9 cellular contexts compared by ENCODE assay signal in genomic region chr1:153956997-153957715, GRCh38. TPM values are rescaled to one million over a fixed set of nuclear protein-coding genes. Genes with fewer than 3 reads are reported as not detected.
DNase-seq lines count a peak whose midpoint lies in the region; ATAC-seq, FAIRE-seq and TF ChIP-seq lines count a peak whose summit lies in the region.
"Had no signal": no experiment of that assay in that cellular context is flagged by ENCODE, and none has a peak within 500 bp of the region (broad histone marks: within the 10 kb centered on the region; RNA-seq: fewer than 3 reads in every experiment).

No MANE protein-coding gene starts in this region.

- no peak for TF ChIP-seq RAD21 in A549 (conservative IDR thresholded peaks at IDR 0.05 in 1 of 2, IDR thresholded peaks at IDR 0.05 in 1 of 2)

- ATAC-seq in A549 (no peak), HG03432 (IDR thresholded peaks at IDR 0.05; ENCODE audit: unreplicated experiment) (no peak)

- WGBS in A549 (ENCODE audit: missing lambda C conversion rate): 86% methylated on average over 6 of the region's 6 CpGs

- DNase-seq in A549 (ENCODE audit: low read depth in 1 of 2, low spot score in 1 of 2) (no peak), choroid plexus epithelial cell (ENCODE audit: low read depth) (no peak), hypothalamus (lab: John Stamatoyannopoulos, UW) (no peak), OCI-M1 (lab: John Stamatoyannopoulos, UW) (no peak), nucleus accumbens (lab: John Stamatoyannopoulos, UW) (no peak)
- DNase-seq in Jurkat, Clone E6-1 (ENCODE audit: low read depth, low spot score): no peak
- DNase-seq: cortex of kidney had no signal

- CTCF ChIA-PET in A549 (lab: Yijun Ruan, JAX): interaction anchor here (0.9 to 7.5 kb wide), 4 partner anchors 10 to 160 kb away, joined by 5 to 75 read pairs (median 14); partner anchors contain the start of genes CREB3L4, DENND4B and RAB13

- TF ChIP-seq CTCF in A549 (IDR thresholded peaks at IDR 0.05) (no peak), choroid plexus epithelial cell (conservative IDR thresholded peaks at IDR 0.05; ENCODE audit: low read depth, low read length) (no peak)

- no peak for TF ChIP-seq POLR2A in A549 (IDR thresholded peaks at IDR 0.05; ENCODE audit: low read length)

- no peak for TF ChIP-seq EP300 in A549 (IDR thresholded peaks at IDR 0.05)

- no peaks in the 10 kb centered on the region for H3K9me3 ChIP-seq in A549
- H3K9me3 ChIP-seq in muscle layer of duodenum (ENCODE audit: control insufficient read depth in 1 of 2, low read length in 2 of 2): no peaks in the 10 kb centered on the region

- H3K27ac ChIP-seq in A549: peak overlapping the region; percentile 92 to 95
- H3K27ac ChIP-seq in muscle layer of duodenum (ENCODE audit: low read length): peak overlapping the region; percentile 73

- H3K4me3 ChIP-seq in A549: peak overlapping the region; percentile 94
- H3K4me3 ChIP-seq in Jurkat, Clone E6-1 (ENCODE audit: low read length): peak overlapping the region; percentile 95
- H3K4me3 ChIP-seq in choroid plexus epithelial cell (ENCODE audit: low read depth, low read length): peak overlapping the region; percentile 94
- H3K4me3 ChIP-seq in muscle layer of duodenum (ENCODE audit: low read depth in 1 of 2, low read length in 2 of 2): peak overlapping the region; percentile 80 to 91

- H3K4me1 ChIP-seq in A549: peaks cover 28% of the 10 kb centered on the region
- H3K4me1 ChIP-seq in muscle layer of duodenum (ENCODE audit: control insufficient read depth in 1 of 2, insufficient read depth in 2 of 2, low read length in 2 of 2): peaks cover 31 to 47% of the 10 kb centered on the region in 2 donors

- FAIRE-seq in A549 (lab: Jason Lieb, UNC): no peak

- H3K36me3 ChIP-seq in muscle layer of duodenum (ENCODE audit: control insufficient read depth in 1 of 2, insufficient read depth in 2 of 2, low read length in 2 of 2): peaks cover 20 to 21% of the 10 kb centered on the region in 2 donors

- H3K27me3 ChIP-seq in muscle layer of duodenum (ENCODE audit: low read depth, low read length): no peaks in the 10 kb centered on the region

- H3K4me2 ChIP-seq in A549: peak overlapping the region; percentile 90

- POLR2A ChIA-PET in A549 (lab: Yijun Ruan, JAX): interaction anchor here (1.4 to 2.4 kb wide), 2 partner anchors 10 to 21 kb away, joined by 3 to 11 read pairs; partner anchors contain the start of genes CREB3L4 and JTB

TF ChIP-seq in A549, 52 proteins besides CTCF, POLR2A, EP300 and RAD21:
- no peak for TF ChIP-seq HES2 (IDR thresholded peaks at IDR 0.05)
- TF ChIP-seq ATOH8 (CRISPR knock-in tag; IDR thresholded peaks at IDR 0.05; ENCODE audit: low read depth): no peak
- no peak for TF ChIP-seq NPAS2 (CRISPR knock-in tag; IDR thresholded peaks at IDR 0.05; ENCODE audit: borderline replicate concordance)
- no peak for TF ChIP-seq MAZ (IDR thresholded peaks at IDR 0.05; ENCODE audit: borderline replicate concordance, low read depth, low read length)
- no peak for TF ChIP-seq FOXS1 (CRISPR knock-in tag; IDR thresholded peaks at IDR 0.05)
- no peak for TF ChIP-seq CHD2 (IDR thresholded peaks at IDR 0.05; ENCODE audit: low read length, partially characterized antibody)
- no peak for TF ChIP-seq HOXB13 (CRISPR knock-in tag; IDR thresholded peaks at IDR 0.05; ENCODE audit: low read depth)
- no peak for TF ChIP-seq BHLHE40 (IDR thresholded peaks at IDR 0.05; ENCODE audit: low read depth, low read length)
- TF ChIP-seq RFX5 (IDR thresholded peaks at IDR 0.05): no peak
- no peak for TF ChIP-seq ZC3H11A (IDR thresholded peaks at IDR 0.05)
- TF ChIP-seq HOXA7 (CRISPR knock-in tag; IDR thresholded peaks at IDR 0.05): no peak
- TF ChIP-seq JUNB (IDR thresholded peaks at IDR 0.05): no peak
- TF ChIP-seq JUN (IDR thresholded peaks at IDR 0.05): no peak
- TF ChIP-seq GATA3 (IDR thresholded peaks at IDR 0.05; ENCODE audit: borderline replicate concordance): no peak
- TF ChIP-seq FOSL2 (IDR thresholded peaks at IDR 0.05): no peak
- no peak for TF ChIP-seq FOSL2 (CRISPR knock-in tag; IDR thresholded peaks at IDR 0.05)
- no peak for TF ChIP-seq POLR2AphosphoS2 (conservative IDR thresholded peaks at IDR 0.05; ENCODE audit: low read length)
- TF ChIP-seq CHD4 (IDR thresholded peaks at IDR 0.05; ENCODE audit: borderline replicate concordance): no peak
- no peak for TF ChIP-seq RCOR1 (IDR thresholded peaks at IDR 0.05; ENCODE audit: low read depth, low read length)
- no peak for TF ChIP-seq FOSB (CRISPR knock-in tag; IDR thresholded peaks at IDR 0.05)

RNA-seq across cellular contexts. Expression of gene CRTC2, which starts 1.3 kb away (rescaled TPM):
- polyA plus RNA-seq in A549 (2011; rRNA removed): 19.7 and 23.9 TPM in 2 replicates
- polyA plus RNA-seq in A549 (2012; cell fraction: cytosol; rRNA removed): 18.3 and 23.3 TPM in 2 replicates
- polyA plus RNA-seq in A549 (2012; cell fraction: nucleus; rRNA removed): 48.0 and 61.6 TPM in 2 replicates
- 19.1 to 22.3 TPM (median 21.6 TPM) in 3 replicates for polyA plus RNA-seq in A549 (2017; fragmentation: RNase III; extraction: RNeasy Plus Mini Kit Qiagen cat#74134 plus additional on column Dnase treatment)
- polyA minus RNA-seq in A549 (2011; rRNA and poly(A)+ RNA removed): 55.1 and 61.7 TPM in 2 replicates
- 43.1 TPM for polyA plus RNA-seq in Jurkat, Clone E6-1 (2012; ENCODE audit: insufficient read depth, insufficient read length)

RNA-seq across cellular contexts. Expression of gene SLC39A1, which starts 6.2 kb away (rescaled TPM):
- 80.6 and 90.8 TPM in 2 replicates for polyA plus RNA-seq in A549 (2011; rRNA removed)
- polyA plus RNA-seq in A549 (2012; cell fraction: cytosol; rRNA removed): 87.4 and 122 TPM in 2 replicates
- polyA plus RNA-seq in A549 (2012; cell fraction: nucleus; rRNA removed): 92.1 and 95.1 TPM in 2 replicates
- polyA plus RNA-seq in A549 (2017; fragmentation: RNase III; extraction: RNeasy Plus Mini Kit Qiagen cat#74134 plus additional on column Dnase treatment): 95.6 to 108 TPM (median 104 TPM) in 3 replicates
- polyA minus RNA-seq in A549 (2011; rRNA and poly(A)+ RNA removed): 58.9 and 67.1 TPM in 2 replicates
- 53.9 TPM for polyA plus RNA-seq in Jurkat, Clone E6-1 (2012; ENCODE audit: insufficient read depth, insufficient read length)

RNA-seq across cellular contexts. Expression of gene CREB3L4, which starts 10.5 kb away (rescaled TPM):
- polyA plus RNA-seq in A549 (2011; rRNA removed) (14.3 and 18.0 TPM in 2 replicates), A549 (2017; fragmentation: RNase III; extraction: RNeasy Plus Mini Kit Qiagen cat#74134 plus additional on column Dnase treatment) (6.5 to 11.7 TPM (median 10.1 TPM) in 3 replicates)
- polyA plus RNA-seq in A549 (2012; cell fraction: cytosol; rRNA removed): 13.4 and 15.5 TPM in 2 replicates
- polyA plus RNA-seq in A549 (2012; cell fraction: nucleus; rRNA removed): 20.4 and 22.4 TPM in 2 replicates
- polyA minus RNA-seq in A549 (2011; rRNA and poly(A)+ RNA removed): 13.2 and 17.2 TPM in 2 replicates
- 26.4 TPM for polyA plus RNA-seq in Jurkat, Clone E6-1 (2012; ENCODE audit: insufficient read depth, insufficient read length)

RNA-seq across cellular contexts. Expression of gene DENND4B, which starts 10.6 kb away (rescaled TPM):
- 18.7 and 24.1 TPM in 2 replicates for polyA plus RNA-seq in A549 (2011; rRNA removed)
- polyA plus RNA-seq in A549 (2012; cell fraction: cytosol; rRNA removed): 35.9 and 47.7 TPM in 2 replicates
- polyA plus RNA-seq in A549 (2012; cell fraction: nucleus; rRNA removed): 219 and 307 TPM in 2 replicates
- polyA plus RNA-seq in A549 (2017; fragmentation: RNase III; extraction: RNeasy Plus Mini Kit Qiagen cat#74134 plus additional on column Dnase treatment): 37.0 to 44.0 TPM (median 43.3 TPM) in 3 replicates
- 32.5 and 43.4 TPM in 2 replicates for polyA minus RNA-seq in A549 (2011; rRNA and poly(A)+ RNA removed)
- polyA plus RNA-seq in Jurkat, Clone E6-1 (2012; ENCODE audit: insufficient read depth, insufficient read length): 55.1 TPM

RNA-seq across cellular contexts. Expression of gene JTB, which starts 20.3 kb away (rescaled TPM):
- polyA plus RNA-seq in A549 (2011; rRNA removed) (162 and 178 TPM in 2 replicates), A549 (2017; fragmentation: RNase III; extraction: RNeasy Plus Mini Kit Qiagen cat#74134 plus additional on column Dnase treatment) (103 to 106 TPM (median 103 TPM) in 3 replicates)
- 170 and 197 TPM in 2 replicates for polyA plus RNA-seq in A549 (2012; cell fraction: cytosol; rRNA removed)
- polyA plus RNA-seq in A549 (2012; cell fraction: nucleus; rRNA removed): 101 and 105 TPM in 2 replicates
- polyA minus RNA-seq in A549 (2011; rRNA and poly(A)+ RNA removed): 49.3 and 50.3 TPM in 2 replicates
- 201 TPM for polyA plus RNA-seq in Jurkat, Clone E6-1 (2012; ENCODE audit: insufficient read depth, insufficient read length)
